22 cellular contexts compared by ENCODE assay signal in genomic region chr7:33556471-33556870, GRCh38.
DNase-seq lines count a peak whose midpoint lies in the region; ATAC-seq and TF ChIP-seq lines count a peak whose summit lies in the region.
"Had no signal": no experiment of that assay in that cellular context is flagged by ENCODE, and none has a peak within 500 bp of the region (broad histone marks: within the 10 kb centered on the region; RNA-seq: fewer than 3 reads in every experiment).

No MANE protein-coding gene starts in this region.

- H3K4me1 Mint-ChIP-seq in stimulated activated naive B cell treated with anti-CD40 and anti-IgM and Interleukin-4, amounts not matched to agents 10 μg/mL and 1 μg/mL and 100 μg/mL, for 72 hours: no peaks in the 10 kb centered on the region
- H3K4me1 Mint-ChIP-seq: CD14-positive monocyte; CD4-positive, alpha-beta memory T cell had no signal

- H3K9me3 Mint-ChIP-seq in stimulated activated naive B cell treated with anti-CD40 and anti-IgM and Interleukin-4, amounts not matched to agents 10 μg/mL and 1 μg/mL and 100 μg/mL, for 72 hours: no peaks in the 10 kb centered on the region
- H3K9me3 Mint-ChIP-seq: CD4-positive, alpha-beta memory T cell had no signal

- intact Hi-C loops in PC-3 (cut with micrococcal nuclease): no loop called here
- intact Hi-C loops in posterior cingulate gyrus (cut with DNase I): no loop called here

- H3K27ac Mint-ChIP-seq in stimulated activated naive B cell treated with anti-CD40 and anti-IgM and Interleukin-4, amounts not matched to agents 10 μg/mL and 1 μg/mL and 100 μg/mL, for 72 hours: no peak overlapping the region
- H3K27ac Mint-ChIP-seq: CD14-positive monocyte; CD4-positive, alpha-beta memory T cell had no signal

- no TSS peak for BruUV-seq in PC-3 (replicated peaks; lab: Mats Ljungman, UMichigan)

- no peaks in the 10 kb centered on the region for H3F3A ChIP-seq in PC-3 (ENCODE audit: low read length, unreplicated experiment)

- peak; percentile 31; the same call in 1 of the 2 replicates for ATAC-seq in PC-3
- ATAC-seq in stimulated activated naive B cell treated with anti-CD40 and anti-IgM and Interleukin-4, amounts not matched to agents 10 μg/mL and 1 μg/mL and 100 μg/mL, for 72 hours (replicated peaks): no peak

- H4K20me1 ChIP-seq in PC-3 (ENCODE audit: low read length): no peaks in the 10 kb centered on the region
- H4K20me1 ChIP-seq: BLaER1 treated with 17β-estradiol and CSF1 and Interleukin-3, amounts not matched to agents 10 nM and 100 nM had no signal

- H3K4me3 Mint-ChIP-seq in stimulated activated naive B cell treated with anti-CD40 and anti-IgM and Interleukin-4, amounts not matched to agents 10 μg/mL and 1 μg/mL and 100 μg/mL, for 72 hours: no peak overlapping the region
- H3K4me3 Mint-ChIP-seq: CD14-positive monocyte; CD4-positive, alpha-beta memory T cell had no signal

- no peak overlapping the region for H2AFZ ChIP-seq in PC-3 (ENCODE audit: low read length)
- H2AFZ ChIP-seq: GM23248 had no signal

- H3K36me3 ChIP-seq in PC-3 (ENCODE audit: low read depth, low read length) (no peaks in the 10 kb centered on the region), skeletal muscle tissue (ENCODE audit: control insufficient read depth in 3 of 3, insufficient read depth in 3 of 3, low read length in 3 of 3) (no peaks in the 10 kb centered on the region)
- H3K36me3 ChIP-seq: BE2C; BLaER1 treated with 17β-estradiol and CSF1 and Interleukin-3, amounts not matched to agents 10 nM and 100 nM had no signal

- no peaks in the 10 kb centered on the region for H3K27me3 Mint-ChIP-seq in stimulated activated naive B cell treated with anti-CD40 and anti-IgM and Interleukin-4, amounts not matched to agents 10 μg/mL and 1 μg/mL and 100 μg/mL, for 72 hours
- H3K27me3 Mint-ChIP-seq: CD4-positive, alpha-beta memory T cell had no signal

- peaks cover 0 to 4% of the 10 kb centered on the region in 2 donors for H3K36me3 Mint-ChIP-seq in stimulated activated naive B cell treated with anti-CD40 and anti-IgM and Interleukin-4, amounts not matched to agents 10 μg/mL and 1 μg/mL and 100 μg/mL, for 72 hours
- H3K36me3 Mint-ChIP-seq: CD14-positive monocyte had no signal

- CTCF ChIA-PET in PC-3 (lab: Charles Lee): no interaction called here

- no peaks in the 10 kb centered on the region for H3K9me3 ChIP-seq in PC-3 (ENCODE audit: low read length)
- no peaks in the 10 kb centered on the region for H3K9me3 ChIP-seq in skeletal muscle tissue (ENCODE audit: control insufficient read depth in 3 of 3, low read length in 3 of 3)
- H3K9me3 ChIP-seq: BE2C; BLaER1 treated with 17β-estradiol and CSF1 and Interleukin-3, amounts not matched to agents 10 nM and 100 nM had no signal

- POLR2A ChIA-PET in PC-3 (lab: Charles Lee; ENCODE audit: unreplicated experiment): interaction anchor here (0.6 kb wide), 1 partner anchor 34 kb away, joined by 7 read pairs; no protein-coding TSS in a partner anchor

- no peak overlapping the region for H3K4me2 ChIP-seq in PC-3 (ENCODE audit: low read length)
- H3K4me2 ChIP-seq: BLaER1 treated with 17β-estradiol and CSF1 and Interleukin-3, amounts not matched to agents 10 nM and 100 nM had no signal

- H3K27ac ChIP-seq in PC-3 (ENCODE audit: low read length) (no peak overlapping the region), skeletal muscle tissue (ENCODE audit: low read depth, low read length) (peak overlapping the region; percentile 27)
- H3K27ac ChIP-seq: 22Rv1; BLaER1 treated with 17β-estradiol and CSF1 and Interleukin-3, amounts not matched to agents 10 nM and 100 nM; GM23248 had no signal

- no peak overlapping the region for H3K9ac ChIP-seq in PC-3 (ENCODE audit: low read length)
- H3K9ac ChIP-seq in skeletal muscle tissue (ENCODE audit: low read depth in 1 of 3, low read length in 3 of 3): peak overlapping the region in 2 of 3 donors; percentile 17 to 45
- H3K9ac ChIP-seq: BLaER1 treated with 17β-estradiol and CSF1 and Interleukin-3, amounts not matched to agents 10 nM and 100 nM; GM23248 had no signal

- peak; percentile 16 for DNase-seq in DMS 273 (lab: John Stamatoyannopoulos, UW; ENCODE audit: unreplicated experiment)
- no peak for DNase-seq in DMS 273 treated with DMSO at 0.1 percent for 48 hours (lab: John Stamatoyannopoulos, UW)
- no peak for DNase-seq in PC-3
- peak; percentile 75 for DNase-seq in left kidney (ENCODE audit: low read depth, low spot score)
- no peak for DNase-seq in activated CD4-positive, alpha-beta T cell treated with anti-CD3 and anti-CD28 coated beads for 48 hours
- DNase-seq in posterior cingulate gyrus: no peak
- no peak for DNase-seq in stimulated activated naive B cell treated with anti-CD40 and anti-IgM and Interleukin-4, amounts not matched to agents 10 μg/mL and 1 μg/mL and 100 μg/mL, for 72 hours
- DNase-seq: AML-193; BE2C; Calu3; CD4-positive, alpha-beta memory T cell; COR-L47; DMS79; EL; GF-D8; GM23248; H7; HCEC 1CT had no signal

- H3K79me2 ChIP-seq in PC-3 (ENCODE audit: low read length): no peaks in the 10 kb centered on the region

- H3K4me3 ChIP-seq in PC-3 (ENCODE audit: low read length): no peak overlapping the region
- no peak overlapping the region for H3K4me3 ChIP-seq in skeletal muscle tissue (ENCODE audit: low read length in 3 of 3)
- H3K4me3 ChIP-seq: BLaER1 treated with 17β-estradiol and CSF1 and Interleukin-3, amounts not matched to agents 10 nM and 100 nM; GM23248 had no signal

- H3K27me3 ChIP-seq in PC-3 (ENCODE audit: low read length) (no peaks in the 10 kb centered on the region), skeletal muscle tissue (ENCODE audit: control insufficient read depth in 3 of 3, insufficient read depth in 3 of 3, low read length in 3 of 3) (no peaks in the 10 kb centered on the region)
- H3K27me3 ChIP-seq: BE2C; BLaER1 treated with 17β-estradiol and CSF1 and Interleukin-3, amounts not matched to agents 10 nM and 100 nM had no signal

- no peaks in the 10 kb centered on the region for H3K4me1 ChIP-seq in PC-3 (ENCODE audit: insufficient read depth, low read length)
- peaks cover 6 to 14% (median 8%) of the 10 kb centered on the region in 3 donors for H3K4me1 ChIP-seq in skeletal muscle tissue (ENCODE audit: control insufficient read depth in 3 of 3, insufficient read depth in 3 of 3, low read length in 3 of 3)
- H3K4me1 ChIP-seq: BE2C; BLaER1 treated with 17β-estradiol and CSF1 and Interleukin-3, amounts not matched to agents 10 nM and 100 nM had no signal

- TF ChIP-seq CTCF in PC-3 (conservative IDR thresholded peaks at IDR 0.05; ENCODE audit: low read depth, low read length): no peak

- H3K9me2 ChIP-seq in PC-3 (replicated peaks; ENCODE audit: low read length): no peaks in the 10 kb centered on the region

Comparison
In these comparisons a context has a peak if more than half of its experiments do, and no peak if none do; other contexts are left out.
1. DNase-seq: peak in DMS 273 (single experiment) and left kidney (single experiment); none in DMS 273 treated with DMSO at 0.1 percent for 48 hours (single experiment), PC-3 (single experiment), activated CD4-positive, alpha-beta T cell treated with anti-CD3 and anti-CD28 coated beads for 48 hours (single experiment), posterior cingulate gyrus (0 of 10) and stimulated activated naive B cell treated with anti-CD40 and anti-IgM and Interleukin-4, amounts not matched to agents 10 μg/mL and 1 μg/mL and 100 μg/mL, for 72 hours (single experiment).